ENCODE assay signal across 2 cellular contexts in genomic region chr6:158910484-158911075, GRCh38.
A peak's percentile ranks its signal among the peaks of the same experiment; 100 is the strongest.
TF ChIP-seq lines count a peak whose summit lies in the region.

No MANE protein-coding gene starts in this region.

TF ChIP-seq in Ishikawa, 13 proteins besides CTCF, POLR2A, EP300 and RAD21 (continued from another document):
- TF ChIP-seq FOXM1 (IDR thresholded peaks at IDR 0.05; ENCODE audit: borderline replicate concordance, low read depth) = peak; percentile 58; the same call in 1 of the 2 replicates
- 0 out of 2 replicates have a peak, but pooled peaks have one; percentile 25 for TF ChIP-seq EGR1 (IDR thresholded peaks at IDR 0.05)
- no peak; the same call in 1 of the 2 replicates for TF ChIP-seq ZBTB7A (IDR thresholded peaks at IDR 0.05; ENCODE audit: low read depth)
- TF ChIP-seq TCF12 (IDR thresholded peaks at IDR 0.05; ENCODE audit: low read depth) = peak; percentile 85
- TF ChIP-seq TEAD4 (IDR thresholded peaks at IDR 0.05) = peak; percentile 78

TF ChIP-seq in H1, 55 proteins besides CTCF, POLR2A, EP300 and RAD21 (continued from another document):
- TF ChIP-seq CHD7 (IDR thresholded peaks at IDR 0.05; ENCODE audit: insufficient replicate concordance, low read length) = peak; percentile 93
- TF ChIP-seq JUND (IDR thresholded peaks at IDR 0.05; ENCODE audit: low read length) = 0 out of 2 replicates have a peak, but pooled peaks have one; percentile 39
- TF ChIP-seq CEBPB (IDR thresholded peaks at IDR 0.05; ENCODE audit: low read depth, low read length) = no peak
- TF ChIP-seq, protein P1, sequence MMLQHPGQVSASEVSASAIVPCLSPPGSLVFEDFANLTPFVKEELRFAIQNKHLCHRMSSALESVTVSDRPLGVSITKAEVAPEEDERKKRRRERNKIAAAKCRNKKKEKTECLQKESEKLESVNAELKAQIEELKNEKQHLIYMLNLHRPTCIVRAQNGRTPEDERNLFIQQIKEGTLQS (IDR thresholded peaks at IDR 0.05; ENCODE audit: insufficient read depth, low read depth, low read length) = no peak
- TF ChIP-seq SIRT6 (IDR thresholded peaks at IDR 0.05; ENCODE audit: low read length) = no peak
- TF ChIP-seq CHD1 (IDR thresholded peaks at IDR 0.05; ENCODE audit: low read depth, low read length) = no peak
- TF ChIP-seq POU5F1 (IDR thresholded peaks at IDR 0.05; ENCODE audit: low read depth, low read length) = peak; percentile 52; the same call in 1 of the 2 replicates
- TF ChIP-seq BACH1 (IDR thresholded peaks at IDR 0.05; ENCODE audit: low read length) = no peak
- no peak for TF ChIP-seq GTF2F1 (IDR thresholded peaks at IDR 0.05; ENCODE audit: borderline replicate concordance, low read depth, low read length)
- peak; percentile 84 for TF ChIP-seq NANOG (IDR thresholded peaks at IDR 0.05; ENCODE audit: insufficient read depth, low read depth, low read length, poor library complexity, severe bottlenecking)
- TF ChIP-seq POLR2AphosphoS5 (IDR thresholded peaks at IDR 0.05; ENCODE audit: low read depth, low read length) = peak; percentile 22; the same call in 1 of the 2 replicates
- no peak for TF ChIP-seq TAF7 (optimal IDR thresholded peaks at IDR 0.05; ENCODE audit: borderline replicate concordance, low read depth, low read length)
- peak; percentile 60; the same call in 1 of the 2 replicates for TF ChIP-seq MAX (IDR thresholded peaks at IDR 0.05)
- TF ChIP-seq SIN3A (conservative IDR thresholded peaks at IDR 0.05 in 1 of 2, IDR thresholded peaks at IDR 0.05 in 1 of 2; ENCODE audit: low read depth in 1 of 2, low read length in 2 of 2) = peak in 1 of 2 experiments; percentile 25; a peak in 1 of 4 replicates
- TF ChIP-seq RFX5 (IDR thresholded peaks at IDR 0.05; ENCODE audit: borderline replicate concordance, low read depth, low read length) = no peak
- TF ChIP-seq SP2 (IDR thresholded peaks at IDR 0.05; ENCODE audit: low read length) = no peak
- peak in 1 of 2 experiments; percentile 31 for TF ChIP-seq BCL11A (IDR thresholded peaks at IDR 0.05; ENCODE audit: low read depth in 2 of 2, low read length in 2 of 2)
- TF ChIP-seq TAF1 (IDR thresholded peaks at IDR 0.05; ENCODE audit: low read depth, low read length) = peak; percentile 34; the same call in 1 of the 2 replicates
- no peak for TF ChIP-seq RXRA (IDR thresholded peaks at IDR 0.05; ENCODE audit: insufficient read depth, low read depth, low read length)
- TF ChIP-seq CBX5 (IDR thresholded peaks at IDR 0.05; ENCODE audit: low read depth, low read length) = no peak
- no peak; the same call in 1 of the 2 replicates for TF ChIP-seq TCF12 (IDR thresholded peaks at IDR 0.05; ENCODE audit: low read depth, low read length)
- TF ChIP-seq SRF (IDR thresholded peaks at IDR 0.05; ENCODE audit: low read depth, low read length) = no peak
- 0 out of 2 replicates have a peak, but pooled peaks have one; percentile 47 for TF ChIP-seq CREB1 (IDR thresholded peaks at IDR 0.05)
- TF ChIP-seq ZNF274 (IDR thresholded peaks at IDR 0.05; ENCODE audit: borderline replicate concordance, extremely low read depth, low read length) = no peak
- no peak for TF ChIP-seq SIX5 (IDR thresholded peaks at IDR 0.05; ENCODE audit: low read depth, low read length)
- TF ChIP-seq YY1 (IDR thresholded peaks at IDR 0.05; ENCODE audit: low read depth, low read length) = peak; percentile 50; the same call in 1 of the 2 replicates
- no peak for TF ChIP-seq CBX8 (IDR thresholded peaks at IDR 0.05; ENCODE audit: borderline replicate concordance, low read depth, low read length)
- no peak for TF ChIP-seq MAFK (IDR thresholded peaks at IDR 0.05; ENCODE audit: low read depth, low read length)
- TF ChIP-seq ATF2 (IDR thresholded peaks at IDR 0.05; ENCODE audit: low read length) = no peak; the same call in none of the 2 replicates
- no peak for TF ChIP-seq SUZ12 (IDR thresholded peaks at IDR 0.05; ENCODE audit: low read length)
- no peak for TF ChIP-seq SAP30 (IDR thresholded peaks at IDR 0.05; ENCODE audit: insufficient read depth, insufficient replicate concordance, low read length)
- TF ChIP-seq SP4 (IDR thresholded peaks at IDR 0.05; ENCODE audit: low read length) = no peak
- no peak for TF ChIP-seq HDAC6 (IDR thresholded peaks at IDR 0.05; ENCODE audit: low read depth, low read length)
- TF ChIP-seq GABPA (IDR thresholded peaks at IDR 0.05; ENCODE audit: borderline replicate concordance, insufficient read depth, low read length) = no peak
- no peak for TF ChIP-seq RNF2 (IDR thresholded peaks at IDR 0.05; ENCODE audit: borderline replicate concordance, low read depth, low read length, missing control alignments, poor library complexity, severe bottlenecking)
- TF ChIP-seq CTBP2 (IDR thresholded peaks at IDR 0.05; ENCODE audit: borderline replicate concordance, insufficient read depth, insufficient read length, low read length) = no peak
- TF ChIP-seq KDM5A (IDR thresholded peaks at IDR 0.05; ENCODE audit: low read length) = no peak
- TF ChIP-seq SP1 (IDR thresholded peaks at IDR 0.05; ENCODE audit: low read depth, low read length) = peak; percentile 81
- TF ChIP-seq, protein P2, sequence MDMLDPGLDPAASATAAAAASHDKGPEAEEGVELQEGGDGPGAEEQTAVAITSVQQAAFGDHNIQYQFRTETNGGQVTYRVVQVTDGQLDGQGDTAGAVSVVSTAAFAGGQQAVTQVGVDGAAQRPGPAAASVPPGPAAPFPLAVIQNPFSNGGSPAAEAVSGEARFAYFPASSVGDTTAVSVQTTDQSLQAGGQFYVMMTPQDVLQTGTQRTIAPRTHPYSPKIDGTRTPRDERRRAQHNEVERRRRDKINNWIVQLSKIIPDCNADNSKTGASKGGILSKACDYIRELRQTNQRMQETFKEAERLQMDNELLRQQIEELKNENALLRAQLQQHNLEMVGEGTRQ (IDR thresholded peaks at IDR 0.05; ENCODE audit: low read length) = no peak
- TF ChIP-seq, protein P3, sequence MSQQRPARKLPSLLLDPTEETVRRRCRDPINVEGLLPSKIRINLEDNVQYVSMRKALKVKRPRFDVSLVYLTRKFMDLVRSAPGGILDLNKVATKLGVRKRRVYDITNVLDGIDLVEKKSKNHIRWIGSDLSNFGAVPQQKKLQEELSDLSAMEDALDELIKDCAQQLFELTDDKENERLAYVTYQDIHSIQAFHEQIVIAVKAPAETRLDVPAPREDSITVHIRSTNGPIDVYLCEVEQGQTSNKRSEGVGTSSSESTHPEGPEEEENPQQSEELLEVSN (IDR thresholded peaks at IDR 0.05) = no peak
- peak; percentile 74 for TF ChIP-seq RBBP5 (IDR thresholded peaks at IDR 0.05; ENCODE audit: borderline replicate concordance, low read depth, low read length)
- no peak for TF ChIP-seq BRCA1 (IDR thresholded peaks at IDR 0.05; ENCODE audit: low read depth, low read length)
- TF ChIP-seq TBP (IDR thresholded peaks at IDR 0.05; ENCODE audit: low read depth, low read length) = peak; percentile 58; the same call in 1 of the 2 replicates
- TF ChIP-seq HDAC2 (IDR thresholded peaks at IDR 0.05; ENCODE audit: borderline replicate concordance in 1 of 2, low read depth in 2 of 2, low read length in 2 of 2) = peak in 1 of 2 experiments; percentile 86; a peak in 2 of 4 replicates
- no peak for TF ChIP-seq KDM4A (IDR thresholded peaks at IDR 0.05; ENCODE audit: low read depth, low read length, severe bottlenecking)
